Comparison of ENCODE assay signal across 18 cellular contexts in the genomic region with DNA sequence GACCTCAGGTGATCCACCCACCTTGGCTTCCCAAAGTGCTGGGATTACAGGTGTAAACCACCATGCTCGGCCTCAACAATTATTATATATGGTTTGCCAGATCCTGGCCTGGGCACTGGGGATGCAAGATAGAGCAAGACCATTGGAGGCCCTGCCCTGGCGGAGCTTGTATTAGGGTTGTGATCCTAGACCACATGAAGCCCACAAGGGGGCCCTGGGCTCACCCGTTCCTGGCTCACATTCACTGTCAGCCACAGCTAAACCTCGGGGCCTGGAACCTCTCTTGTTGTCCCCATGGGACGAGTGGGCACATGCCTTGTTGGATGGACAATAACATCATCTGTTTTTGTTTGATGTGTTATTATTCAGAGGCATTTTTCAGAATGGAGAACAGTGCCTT. TPM values are rescaled to one million over a fixed set of nuclear protein-coding genes. Genes with fewer than 3 reads are reported as not detected.
DNase-seq lines count a peak whose midpoint lies in the region; ATAC-seq and TF ChIP-seq lines count a peak whose summit lies in the region.
"Had no signal": no experiment of that assay in that cellular context is flagged by ENCODE, and none has a peak within 500 bp of the region (broad histone marks: within the 10 kb centered on the region; RNA-seq: fewer than 3 reads in every experiment).

No MANE protein-coding gene starts in this region.

- H3K27me3 ChIP-seq in CD4-positive, alpha-beta T cell (ENCODE audit: control insufficient read depth, insufficient read depth, low read length), result no peaks in the 10 kb centered on the region
- no peaks in the 10 kb centered on the region; the same call in 1 of the 2 replicates for H3K27me3 ChIP-seq in Karpas-422 (ENCODE audit: low read length)
- H3K27me3 ChIP-seq in WERI-Rb-1 (ENCODE audit: insufficient read depth, low read depth, severe bottlenecking), result no peaks in the 10 kb centered on the region
- no peaks in the 10 kb centered on the region for H3K27me3 ChIP-seq in naive thymus-derived CD4-positive, alpha-beta T cell (ENCODE audit: control insufficient read depth in 2 of 2, insufficient read depth in 2 of 2, low read length in 2 of 2)
- no peaks in the 10 kb centered on the region for H3K27me3 ChIP-seq in mammary epithelial cell (ENCODE audit: insufficient read depth, low read length)

- dilution Hi-C loops in mammary epithelial cell (cut with HindIII; ENCODE audit: low sequenced_read_pairs), result loop anchor here (5.0 kb wide), 1 partner anchor 90 kb away; no protein-coding TSS in a partner anchor

- 0 out of 2 replicates have a peak, but pooled peaks cover 3% of the 10 kb centered on the region for H4K20me1 ChIP-seq in Karpas-422 (ENCODE audit: insufficient read depth, low read depth, low read length)
- no peaks in the 10 kb centered on the region for H4K20me1 ChIP-seq in mammary epithelial cell (ENCODE audit: insufficient read depth, low read length)

- CTCF ChIA-PET in CD4-positive, alpha-beta T cell (lab: Charles Lee), result interaction anchor here (0.6 to 1.5 kb wide), 4 partner anchors 9 to 91 kb away, joined by 3 to 6 read pairs (median 4); no protein-coding TSS in a partner anchor
- CTCF ChIA-PET in naive thymus-derived CD4-positive, alpha-beta T cell (lab: Charles Lee), result interaction anchor here (1.3 to 1.7 kb wide), 2 partner anchors 10 to 12 kb away, joined by 3 to 5 read pairs; no protein-coding TSS in a partner anchor
- CTCF ChIA-PET in mammary epithelial cell (lab: Charles Lee; ENCODE audit: low non-redundant PET), result no interaction called here

- H3K9me3 ChIP-seq in CD4-positive, alpha-beta T cell (ENCODE audit: control insufficient read depth, low read length), result no peaks in the 10 kb centered on the region
- H3K9me3 ChIP-seq in Karpas-422 (ENCODE audit: low read length), result no peaks in the 10 kb centered on the region
- H3K9me3 ChIP-seq in WERI-Rb-1 (ENCODE audit: severe bottlenecking), result no peaks in the 10 kb centered on the region
- H3K9me3 ChIP-seq in naive thymus-derived CD4-positive, alpha-beta T cell (ENCODE audit: control insufficient read depth in 2 of 3, low read length in 3 of 3), result no peaks in the 10 kb centered on the region
- no peaks in the 10 kb centered on the region for H3K9me3 ChIP-seq in mammary epithelial cell (replicated peaks; ENCODE audit: insufficient read depth, low read length)

- H3K9ac ChIP-seq in Karpas-422 (ENCODE audit: low read length), result no peak overlapping the region
- H3K9ac ChIP-seq in mammary epithelial cell (ENCODE audit: insufficient read depth, low read length), result no peak overlapping the region

- H2AFZ ChIP-seq in Karpas-422 (ENCODE audit: low read length) (no peak overlapping the region), mammary epithelial cell (ENCODE audit: low read depth, low read length) (no peak overlapping the region)

- H3K4me3 Mint-ChIP-seq in CD4-positive, alpha-beta T cell, result no peak overlapping the region
- peak overlapping the region in 1 of 10 donors; percentile 16 for H3K4me3 Mint-ChIP-seq in naive thymus-derived CD4-positive, alpha-beta T cell
- H3K4me3 Mint-ChIP-seq: IgD-negative memory B cell; T-helper 1 cell treated with Interleukin-12 subunit alpha and Interleukin-12 subunit beta and Interleukin-4 antibody, amounts not matched to agents 30 μg/mL and 1 μg/mL, for 36 hours had no signal

- H3K36me3 ChIP-seq in Karpas-422 (ENCODE audit: insufficient read depth, low read length), result no peaks in the 10 kb centered on the region
- no peaks in the 10 kb centered on the region for H3K36me3 ChIP-seq in WERI-Rb-1
- H3K36me3 ChIP-seq in naive thymus-derived CD4-positive, alpha-beta T cell (ENCODE audit: control insufficient read depth in 2 of 3, insufficient read depth in 3 of 3, low read length in 3 of 3), result peaks cover 0 to under 1% (median 0%) of the 10 kb centered on the region in 3 experiments
- H3K36me3 ChIP-seq in mammary epithelial cell (ENCODE audit: insufficient read depth, low read length), result no peaks in the 10 kb centered on the region

- H3K27ac Mint-ChIP-seq in CD4-positive, alpha-beta T cell, result peak overlapping the region; percentile 84
- H3K27ac Mint-ChIP-seq in naive thymus-derived CD4-positive, alpha-beta T cell, result peak overlapping the region in 7 of 9 donors; percentile 19 to 81 (median 60)
- H3K27ac Mint-ChIP-seq: IgD-negative memory B cell; T-helper 1 cell treated with Interleukin-12 subunit alpha and Interleukin-12 subunit beta and Interleukin-4 antibody, amounts not matched to agents 30 μg/mL and 1 μg/mL, for 36 hours had no signal

- 89% methylated on average over 5 of the region's 5 CpGs for WGBS in mammary epithelial cell (ENCODE audit: low coverage, missing lambda C conversion rate)

- H3K9me2 ChIP-seq in Karpas-422 (replicated peaks; ENCODE audit: insufficient read depth, low read length), result no peaks in the 10 kb centered on the region

- intact Hi-C loops in CD4-positive, alpha-beta T cell (cut with DNase I, micrococcal nuclease), result no loop called here
- intact Hi-C loops in naive thymus-derived CD4-positive, alpha-beta T cell (cut with micrococcal nuclease), result loop anchor here in 1 of 2 donors (1.0 kb wide), 1 partner anchor 12 kb away; no protein-coding TSS in a partner anchor
- intact Hi-C loops in mammary epithelial cell (cut with micrococcal nuclease), result no loop called here

- no peaks in the 10 kb centered on the region for H3K9me3 Mint-ChIP-seq in CD4-positive, alpha-beta T cell
- H3K9me3 Mint-ChIP-seq in naive thymus-derived CD4-positive, alpha-beta T cell, result peaks cover 0 to 3% (median 0%) of the 10 kb centered on the region in 11 donors
- H3K9me3 Mint-ChIP-seq: IgD-negative memory B cell; T-helper 1 cell treated with Interleukin-12 subunit alpha and Interleukin-12 subunit beta and Interleukin-4 antibody, amounts not matched to agents 30 μg/mL and 1 μg/mL, for 36 hours had no signal

- no peaks in the 10 kb centered on the region for H3K27me3 Mint-ChIP-seq in CD4-positive, alpha-beta T cell
- no peaks in the 10 kb centered on the region for H3K27me3 Mint-ChIP-seq in naive thymus-derived CD4-positive, alpha-beta T cell
- H3K27me3 Mint-ChIP-seq: IgD-negative memory B cell had no signal

- H3K4me3 ChIP-seq in Karpas-422 (ENCODE audit: low read length), result no peak overlapping the region
- no peak overlapping the region for H3K4me3 ChIP-seq in WERI-Rb-1 (ENCODE audit: low read depth, low read length)
- no peak overlapping the region for H3K4me3 ChIP-seq in naive thymus-derived CD4-positive, alpha-beta T cell (ENCODE audit: low read length)
- H3K4me3 ChIP-seq in mammary epithelial cell (replicated peaks in 1 of 3; ENCODE audit: insufficient read depth in 1 of 3, low read depth in 2 of 3, low read length in 3 of 3), result no peak overlapping the region

- H3K27ac ChIP-seq in CD4-positive, alpha-beta T cell (ENCODE audit: low read depth, low read length), result no peak overlapping the region
- no peak overlapping the region for H3K27ac ChIP-seq in Karpas-422 (ENCODE audit: low read length)
- no peak overlapping the region for H3K27ac ChIP-seq in WERI-Rb-1
- no peak overlapping the region for H3K27ac ChIP-seq in naive thymus-derived CD4-positive, alpha-beta T cell (ENCODE audit: low read depth, low read length)
- no peak overlapping the region for H3K27ac ChIP-seq in mammary epithelial cell (ENCODE audit: insufficient read depth, low read depth, low read length)
- H3K27ac ChIP-seq: HL-60 had no signal

- in situ Hi-C loops in mammary epithelial cell (cut with MboI; ENCODE audit: low sequenced_read_pairs in 2 of 2), result no loop called here

- no peak overlapping the region for H3K4me2 ChIP-seq in Karpas-422 (ENCODE audit: low read depth, low read length, poor library complexity, severe bottlenecking)
- no peak overlapping the region for H3K4me2 ChIP-seq in mammary epithelial cell (ENCODE audit: insufficient read depth, low read depth, low read length)

- no peaks in the 10 kb centered on the region for H3K4me1 ChIP-seq in Karpas-422 (ENCODE audit: low read length)
- H3K4me1 ChIP-seq in naive thymus-derived CD4-positive, alpha-beta T cell (ENCODE audit: control insufficient read depth in 2 of 2, insufficient read depth in 2 of 2, low read length in 2 of 2), result peaks cover 0 to 15% of the 10 kb centered on the region in 2 donors
- peaks cover 5% of the 10 kb centered on the region for H3K4me1 ChIP-seq in mammary epithelial cell (ENCODE audit: insufficient read depth, low read length)

- no peak for ATAC-seq in CD4-positive, alpha-beta T cell (ENCODE audit: poor library complexity)
- ATAC-seq in naive thymus-derived CD4-positive, alpha-beta T cell, result no peak
- ATAC-seq in GM18870 (IDR thresholded peaks at IDR 0.05; ENCODE audit: unreplicated experiment) (no peak), GM19452 (IDR thresholded peaks at IDR 0.05; ENCODE audit: unreplicated experiment) (no peak)

- BruUV-seq in mammary epithelial cell (replicated peaks; lab: Mats Ljungman, UMichigan), result no TSS peak

- POLR2A ChIA-PET in CD4-positive, alpha-beta T cell (lab: Charles Lee), result interaction anchor here (0.7 to 1.5 kb wide), 4 partner anchors 10 to 90 kb away, joined by 3 to 5 read pairs (median 4); a partner anchor contains a TSS
- POLR2A ChIA-PET in naive thymus-derived CD4-positive, alpha-beta T cell (lab: Charles Lee), result interaction anchor here (1.6 to 1.7 kb wide), 2 partner anchors 10 to 11 kb away, joined by 4 read pairs; no protein-coding TSS in a partner anchor

- DNase-seq in CD4-positive, alpha-beta T cell, result no peak
- DNase-seq in Karpas-422, result peak; percentile 57
- DNase-seq in WERI-Rb-1, result peak; percentile 51
- DNase-seq in naive thymus-derived CD4-positive, alpha-beta T cell, result no peak
- no peak for DNase-seq in mammary epithelial cell
- DNase-seq in kidney glomerular epithelial cell (lab: John Stamatoyannopoulos, UW), result no peak
- DNase-seq: EL; HCEC 1CT; NCI-H1105; NCI-H2081; NK-92 treated with Interleukin-12 subunit alpha and Interleukin-12 subunit beta, amount 100 ng/mL, for 24 hours; OCI-M1; SHP77 had no signal

- no peaks in the 10 kb centered on the region for H3K79me2 ChIP-seq in Karpas-422 (ENCODE audit: low read length)
- H3K79me2 ChIP-seq in mammary epithelial cell (ENCODE audit: insufficient read depth, low read length), result peaks cover 94% of the 10 kb centered on the region

- peaks cover 19% of the 10 kb centered on the region for H3K36me3 Mint-ChIP-seq in CD4-positive, alpha-beta T cell (ENCODE audit: low read depth)
- peaks cover 4 to 20% (median 13%) of the 10 kb centered on the region in 5 donors for H3K36me3 Mint-ChIP-seq in naive thymus-derived CD4-positive, alpha-beta T cell

- H3K4me1 Mint-ChIP-seq in CD4-positive, alpha-beta T cell (ENCODE audit: low read depth), result peaks cover 71% of the 10 kb centered on the region
- peaks cover 13 to 81% (median 58%) of the 10 kb centered on the region in 7 donors for H3K4me1 Mint-ChIP-seq in naive thymus-derived CD4-positive, alpha-beta T cell

- TF ChIP-seq CTCF in CD4-positive, alpha-beta T cell (IDR thresholded peaks at IDR 0.05), result no peak
- TF ChIP-seq CTCF in WERI-Rb-1 (IDR thresholded peaks at IDR 0.05; ENCODE audit: low read depth, low read length), result peak; percentile 54
- TF ChIP-seq CTCF in mammary epithelial cell (conservative IDR thresholded peaks at IDR 0.05 in 1 of 2, IDR thresholded peaks at IDR 0.05 in 1 of 2; ENCODE audit: extremely low read depth in 1 of 2, insufficient read depth in 1 of 2, low read depth in 1 of 2, low read length in 2 of 2), result no peak

RNA-seq across cellular contexts. Expression of a gene that starts 14.9 kb away (rescaled TPM):
- 10 to 100 TPM; 24.9 to 27.9 TPM for total RNA-seq in CD4-positive, alpha-beta T cell
- 5.0 and 6.6 TPM in 2 replicates for total RNA-seq in Karpas-422 (2014; rRNA removed; shearing (Covaris generic); ENCODE audit: low replicate concordance)
- total RNA-seq in naive thymus-derived CD4-positive, alpha-beta T cell, result 10 to 100 TPM; 44.9 to 90.5 (median 65.8) TPM
- 100 to 1,000 TPM; 105 to 137 TPM for polyA plus RNA-seq in naive thymus-derived CD4-positive, alpha-beta T cell
- 10 to 100 TPM; 26.3 to 82.8 TPM for total RNA-seq in mammary epithelial cell
- polyA plus RNA-seq in mammary epithelial cell, result 75.1 TPM
- polyA minus RNA-seq in mammary epithelial cell, result 56.5 TPM

Comparison
In these comparisons a context has a peak if more than half of its experiments do, and no peak if none do; other contexts are left out.
1. DNase-seq: peak in Karpas-422 (single experiment) and WERI-Rb-1 (single experiment); none in CD4-positive, alpha-beta T cell (0 of 10), naive thymus-derived CD4-positive, alpha-beta T cell (0 of 9), mammary epithelial cell (single experiment) and kidney glomerular epithelial cell (single experiment).